13 cellular contexts compared by ENCODE assay signal in the genomic region with DNA sequence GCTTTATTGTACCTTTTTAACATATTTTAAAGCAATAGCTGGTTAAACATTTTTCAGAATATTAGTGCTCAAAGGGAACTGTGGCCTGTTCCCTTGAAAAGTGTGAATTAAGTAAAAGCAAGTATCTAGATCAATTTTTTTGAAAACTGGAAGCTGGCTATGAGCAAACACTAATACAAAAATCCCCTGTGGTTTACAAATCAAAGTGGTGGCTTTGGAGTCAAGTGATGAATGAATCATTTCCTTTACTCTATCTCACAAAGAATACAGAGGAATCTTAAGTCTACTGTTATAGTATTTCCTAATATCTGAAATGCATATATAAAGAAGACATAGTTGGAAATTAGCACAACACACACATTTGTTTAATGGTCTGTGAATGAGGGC.
A peak's percentile ranks its signal among the peaks of the same experiment; 100 is the strongest.
DNase-seq lines count a peak whose midpoint lies in the region; ATAC-seq lines count a peak whose summit lies in the region.
"Had no signal": no experiment of that assay in that cellular context is flagged by ENCODE, and none has a peak within 500 bp of the region (broad histone marks: within the 10 kb centered on the region; RNA-seq: fewer than 3 reads in every experiment).

No MANE protein-coding gene starts in this region.

- peak; percentile 5 for DNase-seq in DMS53 (lab: John Stamatoyannopoulos, UW)
- DNase-seq in DMS53 treated with DMSO at 0.1 percent for 48 hours (lab: John Stamatoyannopoulos, UW; ENCODE audit: unreplicated experiment), result no peak
- DNase-seq in NCI-H226, result peak; percentile 5
- DNase-seq in myocyte (ENCODE audit: low read depth), result peak; percentile 28
- no peak for DNase-seq in NCI-H146 (lab: John Stamatoyannopoulos, UW)
- DNase-seq in activated CD4-positive, alpha-beta memory T cell treated with anti-CD3 and anti-CD28 coated beads, Interleukin-2, amount 10 ng/mL, durations not matched to agents 7 days and 5 days, result no peak
- no peak for DNase-seq in SW 1271 (lab: John Stamatoyannopoulos, UW)
- DNase-seq: effector memory CD8-positive, alpha-beta T cell; natural killer cell; NCI-H69; stimulated activated CD4-positive, alpha-beta T cell treated with anti-CD3 and anti-CD28 coated beads, Interleukin-4, amount 100 ng/mL, for 1 hour; upper lobe of right lung had no signal

- H3K4me3 Mint-ChIP-seq in activated CD4-positive, alpha-beta memory T cell treated with anti-CD3 and anti-CD28 coated beads, Interleukin-2, amount 10 ng/mL, durations not matched to agents 7 days and 5 days, result no peak overlapping the region
- H3K4me3 Mint-ChIP-seq: effector memory CD8-positive, alpha-beta T cell; natural killer cell had no signal

- no peak overlapping the region for H3K27ac Mint-ChIP-seq in activated CD4-positive, alpha-beta memory T cell treated with anti-CD3 and anti-CD28 coated beads, Interleukin-2, amount 10 ng/mL, durations not matched to agents 7 days and 5 days
- H3K27ac Mint-ChIP-seq: effector memory CD8-positive, alpha-beta T cell; natural killer cell had no signal

- CTCF ChIA-PET in activated CD4-positive, alpha-beta memory T cell treated with anti-CD3 and anti-CD28 coated beads, Interleukin-2, amount 10 ng/mL, durations not matched to agents 7 days and 5 days (lab: Charles Lee), result no interaction called here

- H3K36me3 Mint-ChIP-seq in activated CD4-positive, alpha-beta memory T cell treated with anti-CD3 and anti-CD28 coated beads, Interleukin-2, amount 10 ng/mL, durations not matched to agents 7 days and 5 days (ENCODE audit: low read depth), result no peaks in the 10 kb centered on the region
- H3K36me3 Mint-ChIP-seq: natural killer cell had no signal

- peaks cover 2% of the 10 kb centered on the region for H3K27me3 Mint-ChIP-seq in activated CD4-positive, alpha-beta memory T cell treated with anti-CD3 and anti-CD28 coated beads, Interleukin-2, amount 10 ng/mL, durations not matched to agents 7 days and 5 days
- H3K27me3 Mint-ChIP-seq: effector memory CD8-positive, alpha-beta T cell had no signal

- H3K9me3 Mint-ChIP-seq in activated CD4-positive, alpha-beta memory T cell treated with anti-CD3 and anti-CD28 coated beads, Interleukin-2, amount 10 ng/mL, durations not matched to agents 7 days and 5 days, result peaks cover 11% of the 10 kb centered on the region

- H3K4me1 Mint-ChIP-seq in activated CD4-positive, alpha-beta memory T cell treated with anti-CD3 and anti-CD28 coated beads, Interleukin-2, amount 10 ng/mL, durations not matched to agents 7 days and 5 days, result peaks cover 11% of the 10 kb centered on the region
- H3K4me1 Mint-ChIP-seq: natural killer cell had no signal

- ATAC-seq in HG02840 (IDR thresholded peaks at IDR 0.05; ENCODE audit: low FRiP score, unreplicated experiment), result peak; percentile 91
- ATAC-seq: effector memory CD8-positive, alpha-beta T cell; natural killer cell; upper lobe of right lung had no signal

- POLR2A ChIA-PET in activated CD4-positive, alpha-beta memory T cell treated with anti-CD3 and anti-CD28 coated beads, Interleukin-2, amount 10 ng/mL, durations not matched to agents 7 days and 5 days (lab: Charles Lee), result no interaction called here

Comparison
In these comparisons a context has a peak if more than half of its experiments do, and no peak if none do; other contexts are left out.
1. DNase-seq: peak in DMS53 (single experiment), NCI-H226 (single experiment) and myocyte (single experiment); none in DMS53 treated with DMSO at 0.1 percent for 48 hours (single experiment), NCI-H146 (single experiment), activated CD4-positive, alpha-beta memory T cell treated with anti-CD3 and anti-CD28 coated beads, Interleukin-2, amount 10 ng/mL, durations not matched to agents 7 days and 5 days (single experiment) and SW 1271 (0 of 2).